In genomic region chr18:48338915-48339314, GRCh38 we compare ENCODE assay signal across 22 cellular contexts.
A peak's percentile ranks its signal among the peaks of the same experiment; 100 is the strongest.
DNase-seq lines count a peak whose midpoint lies in the region; ATAC-seq and TF ChIP-seq lines count a peak whose summit lies in the region.
"Had no signal": no experiment of that assay in that cellular context is flagged by ENCODE, and none has a peak within 500 bp of the region (broad histone marks: within the 10 kb centered on the region; RNA-seq: fewer than 3 reads in every experiment).

No MANE protein-coding gene starts in this region.

- TF ChIP-seq POLR2A in testis (IDR thresholded peaks at IDR 0.05) = no peak

- H3K4me3 Mint-ChIP-seq in stimulated activated naive CD8-positive, alpha-beta T cell treated with anti-CD3 and anti-CD28 coated beads, Interleukin-15, amount 100 ng/mL, for 72 hours = no peak overlapping the region
- H3K4me3 Mint-ChIP-seq: CD14-positive monocyte; CD4-positive, alpha-beta T cell; CD8-positive, alpha-beta memory T cell had no signal

- H3K4me1 ChIP-seq in neuronal stem cell (ENCODE audit: control insufficient read depth in 2 of 2, insufficient read depth in 1 of 2, low read depth in 1 of 2, low read length in 2 of 2) = peaks cover 0 to 3% of the 10 kb centered on the region in 2 donors
- H3K4me1 ChIP-seq in testis = peaks cover 79% of the 10 kb centered on the region
- H3K4me1 ChIP-seq: A549, BE2C had no signal

- H3K23ac ChIP-seq in neuronal stem cell (ENCODE audit: low read depth, low read length, poor library complexity) = no peak overlapping the region

- H3K4me1 Mint-ChIP-seq in stimulated activated naive CD8-positive, alpha-beta T cell treated with anti-CD3 and anti-CD28 coated beads, Interleukin-15, amount 100 ng/mL, for 72 hours = no peaks in the 10 kb centered on the region
- H3K4me1 Mint-ChIP-seq: CD14-positive monocyte; CD8-positive, alpha-beta memory T cell had no signal

- H3K4ac ChIP-seq in neuronal stem cell (ENCODE audit: low read length) = no peak overlapping the region

- H3K36me3 ChIP-seq in neuronal stem cell (replicated peaks in 1 of 2; ENCODE audit: control insufficient read depth in 2 of 2, insufficient read depth in 2 of 2, low read length in 2 of 2) (no peaks in the 10 kb centered on the region), testis (ENCODE audit: low read depth, missing control alignments) (no peaks in the 10 kb centered on the region)
- H3K36me3 ChIP-seq: BE2C; BLaER1 treated with 17β-estradiol and CSF1 and Interleukin-3, amounts not matched to agents 10 nM and 100 nM had no signal

- H3K4me2 ChIP-seq in neuronal stem cell (ENCODE audit: insufficient read depth, low read length, poor library complexity, severe bottlenecking) = no peak overlapping the region
- H3K4me2 ChIP-seq: A549; BLaER1 treated with 17β-estradiol and CSF1 and Interleukin-3, amounts not matched to agents 10 nM and 100 nM had no signal

- no peak overlapping the region for H3K9ac ChIP-seq in neuronal stem cell (ENCODE audit: low read depth, low read length, poor library complexity)
- H3K9ac ChIP-seq: BLaER1 treated with 17β-estradiol and CSF1 and Interleukin-3, amounts not matched to agents 10 nM and 100 nM had no signal

- H3K9me3 ChIP-seq in neuronal stem cell (replicated peaks in 1 of 2; ENCODE audit: control insufficient read depth in 2 of 2, insufficient read depth in 1 of 2, low read depth in 1 of 2, low read length in 2 of 2) (no peaks in the 10 kb centered on the region), testis (no peaks in the 10 kb centered on the region)
- H3K9me3 ChIP-seq: A549; BE2C; BLaER1 treated with 17β-estradiol and CSF1 and Interleukin-3, amounts not matched to agents 10 nM and 100 nM had no signal

- H3K27ac ChIP-seq in neuronal stem cell (replicated peaks; ENCODE audit: low read length) (no peak overlapping the region), testis (peak overlapping the region; percentile 76 to 82)
- H3K27ac ChIP-seq: A549; BLaER1 treated with 17β-estradiol and CSF1 and Interleukin-3, amounts not matched to agents 10 nM and 100 nM had no signal

- no peak overlapping the region for H2BK15ac ChIP-seq in neuronal stem cell (ENCODE audit: low read length)

- peaks cover under 1% of the 10 kb centered on the region for H3K27me3 Mint-ChIP-seq in stimulated activated naive CD8-positive, alpha-beta T cell treated with anti-CD3 and anti-CD28 coated beads, Interleukin-15, amount 100 ng/mL, for 72 hours
- H3K27me3 Mint-ChIP-seq: CD4-positive, alpha-beta T cell had no signal

- no peak overlapping the region for H2BK12ac ChIP-seq in neuronal stem cell (ENCODE audit: low read length)

- H2AK5ac ChIP-seq in neuronal stem cell (ENCODE audit: low read depth, low read length) = peak overlapping the region; percentile 69

- intact Hi-C loops in testis (cut with DNase I; ENCODE audit: low total_unique reads) = loop anchor here (10.0 kb wide), 1 partner anchor 304 kb away; no protein-coding TSS in a partner anchor

- H2BK120ac ChIP-seq in neuronal stem cell (ENCODE audit: low read depth, low read length) = no peak overlapping the region

- no peak overlapping the region for H3K27ac Mint-ChIP-seq in stimulated activated naive CD8-positive, alpha-beta T cell treated with anti-CD3 and anti-CD28 coated beads, Interleukin-15, amount 100 ng/mL, for 72 hours
- H3K27ac Mint-ChIP-seq: CD14-positive monocyte; CD4-positive, alpha-beta T cell; CD8-positive, alpha-beta memory T cell had no signal

- DNase-seq in G401 (ENCODE audit: low spot score) (peak; percentile 48), cerebellum (ENCODE audit: low spot score) (peak; percentile 24), neuronal stem cell (ENCODE audit: low spot score) (no peak), testis (no peak), NCI-H526 treated with DMSO at 0.1 percent for 48 hours (lab: John Stamatoyannopoulos, UW) (no peak)
- no peak for DNase-seq in stimulated activated naive CD8-positive, alpha-beta T cell treated with anti-CD3 and anti-CD28 coated beads, Interleukin-15, Interleukin-2, amounts not matched to agents 100 U/mL and 50 U/mL, for 24 hours
- DNase-seq in stimulated activated naive CD8-positive, alpha-beta T cell treated with anti-CD3 and anti-CD28 coated beads, Interleukin-15, amount 100 ng/mL, for 72 hours = no peak
- DNase-seq: 8988T; ACHN; AML-193; BE2C; CD4-positive, alpha-beta T cell; CD8-positive, alpha-beta memory T cell; DMS 273 treated with DMSO at 0.1 percent for 48 hours; DMS79; EL; GF-D8; GOT3; HCEC 1CT had no signal

- H3K9me3 Mint-ChIP-seq in stimulated activated naive CD8-positive, alpha-beta T cell treated with anti-CD3 and anti-CD28 coated beads, Interleukin-15, amount 100 ng/mL, for 72 hours = no peaks in the 10 kb centered on the region
- H3K9me3 Mint-ChIP-seq: CD14-positive monocyte; CD4-positive, alpha-beta T cell; CD8-positive, alpha-beta memory T cell had no signal

- no peak overlapping the region for H2BK5ac ChIP-seq in neuronal stem cell (ENCODE audit: low read length)

- TF ChIP-seq CTCF in testis (IDR thresholded peaks at IDR 0.05) = no peak

- in situ Hi-C loops in G401 (cut with HindIII; ENCODE audit: low sequenced_read_pairs) = no loop called here

- no peak overlapping the region for H4K91ac ChIP-seq in neuronal stem cell (ENCODE audit: low read depth, low read length, poor library complexity)

- no CpG with 5 or more reads among the region's 3 CpGs for WGBS in neuronal stem cell (ENCODE audit: extremely low coverage in 2 of 2, insufficient read length in 2 of 2, insufficient replicate concordance in 1 of 2), 2 donors
- WGBS in testis, 2 donors = 72 to 75% methylated on average over 2 to 3 of the region's 3 CpGs

- H3K79me1 ChIP-seq in neuronal stem cell (ENCODE audit: low read depth, low read length) = no peaks in the 10 kb centered on the region

- H3K18ac ChIP-seq in neuronal stem cell (ENCODE audit: low read length) = peak overlapping the region; percentile 21

- H3K14ac ChIP-seq in neuronal stem cell (ENCODE audit: low read length) = no peak overlapping the region

- ATAC-seq in stimulated activated naive CD8-positive, alpha-beta T cell treated with anti-CD3 and anti-CD28 coated beads, Interleukin-15, Interleukin-2, amounts not matched to agents 100 U/mL and 50 U/mL, for 24 hours = no peak
- no peak for ATAC-seq in stimulated activated naive CD8-positive, alpha-beta T cell treated with anti-CD3 and anti-CD28 coated beads, Interleukin-15, amount 100 ng/mL, for 72 hours
- ATAC-seq: A549 had no signal

- no peak overlapping the region for H2AFZ ChIP-seq in neuronal stem cell (ENCODE audit: low read length)

- no peak overlapping the region for H3K4me3 ChIP-seq in neuronal stem cell (ENCODE audit: low read length in 2 of 2)
- H3K4me3 ChIP-seq in testis = no peak overlapping the region
- H3K4me3 ChIP-seq: A549; BLaER1 treated with 17β-estradiol and CSF1 and Interleukin-3, amounts not matched to agents 10 nM and 100 nM had no signal

- H4K8ac ChIP-seq in neuronal stem cell (ENCODE audit: low read depth, low read length) = no peak overlapping the region

- H3K27me3 ChIP-seq in neuronal stem cell (ENCODE audit: control insufficient read depth in 3 of 3, insufficient read depth in 3 of 3, low read depth in 1 of 3, low read length in 3 of 3) (peaks cover 0 to 5% (median 0%) of the 10 kb centered on the region in 3 experiments), testis (no peaks in the 10 kb centered on the region)
- H3K27me3 ChIP-seq: BE2C had no signal

Comparison
In these comparisons a context has a peak if more than half of its experiments do, and no peak if none do; other contexts are left out.
1. DNase-seq: peak in G401 (single experiment) and cerebellum (single experiment); none in neuronal stem cell (single experiment), testis (single experiment), stimulated activated naive CD8-positive, alpha-beta T cell treated with anti-CD3 and anti-CD28 coated beads, Interleukin-15, Interleukin-2, amounts not matched to agents 100 U/mL and 50 U/mL, for 24 hours (single experiment), stimulated activated naive CD8-positive, alpha-beta T cell treated with anti-CD3 and anti-CD28 coated beads, Interleukin-15, amount 100 ng/mL, for 72 hours (0 of 2) and NCI-H526 treated with DMSO at 0.1 percent for 48 hours (single experiment).